In the genomic region with DNA sequence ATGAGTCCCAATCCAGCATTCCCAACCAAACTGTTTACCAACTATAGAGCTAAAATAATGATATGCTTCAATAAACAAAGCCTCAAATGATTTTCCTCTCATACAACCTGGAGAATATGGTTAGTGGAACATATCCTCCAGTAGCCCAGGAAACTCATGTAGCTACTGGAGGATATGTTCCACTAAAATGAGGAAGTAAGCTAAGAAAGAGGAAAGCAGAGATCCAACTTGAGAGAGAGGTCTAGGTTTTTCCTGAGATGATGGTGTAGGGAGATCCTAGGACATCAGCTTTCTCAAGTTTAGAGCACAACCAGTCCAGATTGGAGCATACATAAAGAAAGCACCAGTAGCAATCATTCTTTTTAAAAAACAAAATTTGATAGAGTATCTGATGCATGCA, we compare ENCODE assay signal across 20 cellular contexts.
"Had no signal": no experiment of that assay in that cellular context is flagged by ENCODE, and none has a peak within 500 bp of the region (broad histone marks: within the 10 kb centered on the region; RNA-seq: fewer than 3 reads in every experiment).

No MANE protein-coding gene starts in this region.

- H3K4me3 ChIP-seq: esophagus squamous epithelium, psoas muscle, right lobe of liver, smooth muscle cell, transverse colon, vagina had no signal

- H3K27ac ChIP-seq: esophagus squamous epithelium, psoas muscle, right lobe of liver, transverse colon, vagina had no signal

- DNase-seq: activated CD4-positive, alpha-beta T cell treated with anti-CD3 and anti-CD28 coated beads, Interleukin-2, amount 50 U/mL, for 1 hour; activated CD8-positive, alpha-beta memory T cell treated with anti-CD3 and anti-CD28 coated beads for 24 hours; activated naive CD8-positive, alpha-beta T cell treated with anti-CD3 and anti-CD28 coated beads, Interleukin-2, amount 10 ng/mL, durations not matched to agents 7 days and 5 days; cortex of kidney; effector CD8-positive, alpha-beta T cell; esophagus squamous epithelium; foreskin fibroblast; glutamatergic neuron; hypothalamus; kidney glomerular epithelial cell; nucleus accumbens; psoas muscle; right lobe of liver; stimulated activated CD4-positive, alpha-beta T cell treated with anti-CD3 and anti-CD28 coated beads, Interleukin-4, amount 100 ng/mL, for 4 hours; stimulated activated CD8-positive, alpha-beta memory T cell treated with anti-CD3 and anti-CD28 coated beads, Interleukin-4, amount 100 ng/mL, for 48 hours; stimulated activated naive CD4-positive, alpha-beta T cell treated with Interleukin-2 at 50 U/mL for 16 hours; substantia nigra; transverse colon had no signal

- ATAC-seq: psoas muscle had no signal
